ENCODE assay signal across 8 cellular contexts in genomic region chr9:128371622-128372117, GRCh38. TPM values are rescaled to one million over a fixed set of nuclear protein-coding genes. Genes with fewer than 3 reads are reported as not detected.
DNase-seq lines count a peak whose midpoint lies in the region; ATAC-seq and TF ChIP-seq lines count a peak whose summit lies in the region.

No MANE protein-coding gene starts in this region.

- peaks cover 6% of the 10 kb centered on the region for H3K36me3 Mint-ChIP-seq in chondrocyte (ENCODE audit: low read depth)

- H3K27ac ChIP-seq in AG04450 (ENCODE audit: low read depth, low read length) (peak overlapping the region; percentile 88), muscle layer of colon (ENCODE audit: low read depth, low read length) (peak overlapping the region; percentile 87)

- DNase-seq in AG04450 (ENCODE audit: low read depth, low spot score) (no peak), chondrocyte (ENCODE audit: low spot score) (no peak), DMS53 (lab: John Stamatoyannopoulos, UW) (no peak), NCI-H2171 (lab: John Stamatoyannopoulos, UW) (no peak), NCI-H748 (lab: John Stamatoyannopoulos, UW; ENCODE audit: unreplicated experiment) (no peak)
- no peak for DNase-seq in Jurkat, Clone E6-1 (ENCODE audit: low read depth, low spot score)

- TF ChIP-seq CTCF in AG04450 (IDR thresholded peaks at IDR 0.05; ENCODE audit: low read depth, low read length): no peak
- no peak for TF ChIP-seq CTCF in chondrocyte (IDR thresholded peaks at IDR 0.05)

- H3K4me3 ChIP-seq in AG04450 (ENCODE audit: low read depth, low read length): peak overlapping the region; percentile 100
- H3K4me3 ChIP-seq in Jurkat, Clone E6-1 (ENCODE audit: low read length): peak overlapping the region; percentile 99
- peak overlapping the region; percentile 88 to 90 for H3K4me3 ChIP-seq in muscle layer of colon (ENCODE audit: low read depth in 1 of 2, low read length in 2 of 2)

- H3K9ac ChIP-seq in muscle layer of colon (ENCODE audit: low read length): peak overlapping the region; percentile 90

- peaks cover 39% of the 10 kb centered on the region for H3K4me1 Mint-ChIP-seq in chondrocyte (ENCODE audit: low read depth)

- H3K27ac Mint-ChIP-seq in chondrocyte (ENCODE audit: unreplicated experiment): peak overlapping the region; percentile 100

- ATAC-seq in HG02571 (IDR thresholded peaks at IDR 0.05; ENCODE audit: unreplicated experiment): no peak

- H3K36me3 ChIP-seq in muscle layer of colon (ENCODE audit: insufficient read depth, low read length): peaks cover 6% of the 10 kb centered on the region

- no peaks in the 10 kb centered on the region for H3K27me3 ChIP-seq in AG04450 (ENCODE audit: control insufficient read depth, insufficient read depth, low read length)
- H3K27me3 ChIP-seq in muscle layer of colon (ENCODE audit: control insufficient read depth in 1 of 2, insufficient read depth in 2 of 2, low read length in 2 of 2): no peaks in the 10 kb centered on the region

- no peaks in the 10 kb centered on the region for H3K9me3 Mint-ChIP-seq in chondrocyte (ENCODE audit: low read depth)

- POLR2A ChIA-PET in AG04450 (lab: Yijun Ruan, JAX): interaction anchor here (0.5 to 1.9 kb wide), 6 partner anchors 10 to 803 kb away, joined by 3 to 20 read pairs (median 6); partner anchors contain the start of genes CERCAM and SPTAN1

- H3K9me3 ChIP-seq in AG04450 (ENCODE audit: control insufficient read depth, insufficient read depth, low read length): no peaks in the 10 kb centered on the region
- H3K9me3 ChIP-seq in muscle layer of colon (ENCODE audit: low read length): no peaks in the 10 kb centered on the region

- H3K27me3 Mint-ChIP-seq in chondrocyte (ENCODE audit: low read depth): no peaks in the 10 kb centered on the region

- H3K4me1 ChIP-seq in muscle layer of colon (ENCODE audit: insufficient read depth, low read length): peaks cover 15% of the 10 kb centered on the region

- CTCF ChIA-PET in AG04450 (lab: Charles Lee): interaction anchor here (1.1 to 2.5 kb wide), 3 partner anchors 10 to 48 kb away, joined by 5 to 21 read pairs (median 5); no protein-coding TSS in a partner anchor

- H3K4me3 Mint-ChIP-seq in chondrocyte (ENCODE audit: unreplicated experiment): peak overlapping the region; percentile 99

RNA-seq across cellular contexts. Expression of gene URM1, which starts 0.5 kb away (rescaled TPM):
- polyA plus RNA-seq in AG04450 (2011; rRNA removed): 44.7 and 65.1 TPM in 2 replicates
- 34.3 and 47.8 TPM in 2 replicates for polyA minus RNA-seq in AG04450 (2011; rRNA and poly(A)+ RNA removed)
- polyA plus RNA-seq in Jurkat, Clone E6-1 (2012; ENCODE audit: insufficient read depth, insufficient read length): 83.5 TPM
- 50.5 to 60.6 TPM (median 57.6 TPM) in 3 replicates for total RNA-seq in chondrocyte

RNA-seq across cellular contexts. Expression of gene SLC27A4, which starts 31.3 kb away (rescaled TPM):
- 7.7 and 9.4 TPM in 2 replicates for polyA plus RNA-seq in AG04450 (2011; rRNA removed)
- 13.0 and 17.9 TPM in 2 replicates for polyA minus RNA-seq in AG04450 (2011; rRNA and poly(A)+ RNA removed)
- polyA plus RNA-seq in Jurkat, Clone E6-1 (2012; ENCODE audit: insufficient read depth, insufficient read length): 22.1 TPM
- 38.4 to 42.1 TPM (median 41.7 TPM) in 3 replicates for total RNA-seq in chondrocyte

RNA-seq across cellular contexts. Expression of gene CERCAM, which starts 49.0 kb away (rescaled TPM):
- polyA plus RNA-seq in AG04450 (2011; rRNA removed): 54.9 and 72.1 TPM in 2 replicates
- polyA minus RNA-seq in AG04450 (2011; rRNA and poly(A)+ RNA removed): 30.8 and 50.1 TPM in 2 replicates
- polyA plus RNA-seq in Jurkat, Clone E6-1 (2012; ENCODE audit: insufficient read depth, insufficient read length): 15.0 TPM
- total RNA-seq in chondrocyte: 217 to 282 TPM (median 280 TPM) in 3 replicates

RNA-seq across cellular contexts. Expression of gene COQ4, which starts 49.0 kb away (rescaled TPM):
- 19.0 and 24.8 TPM in 2 replicates for polyA plus RNA-seq in AG04450 (2011; rRNA removed)
- polyA minus RNA-seq in AG04450 (2011; rRNA and poly(A)+ RNA removed): 15.4 and 26.2 TPM in 2 replicates
- 34.2 TPM for polyA plus RNA-seq in Jurkat, Clone E6-1 (2012; ENCODE audit: insufficient read depth, insufficient read length)
- 19.7 to 37.5 TPM (median 24.5 TPM) in 3 replicates for total RNA-seq in chondrocyte

RNA-seq across cellular contexts. Expression of gene TRUB2, which starts 49.4 kb away (rescaled TPM):
- polyA plus RNA-seq in AG04450 (2011; rRNA removed): 15.1 and 20.7 TPM in 2 replicates
- polyA minus RNA-seq in AG04450 (2011; rRNA and poly(A)+ RNA removed): 26.2 and 36.7 TPM in 2 replicates
- 60.9 TPM for polyA plus RNA-seq in Jurkat, Clone E6-1 (2012; ENCODE audit: insufficient read depth, insufficient read length)
- total RNA-seq in chondrocyte: 19.8 to 22.2 TPM (median 20.8 TPM) in 3 replicates
